In genomic region chr9:33167084-33167948, GRCh38 we compare ENCODE assay signal across 1 cellular context.
TF ChIP-seq lines count a peak whose summit lies in the region.

Gene B4GALT1, minus strand, starts transcription at chr9:33167336. Its CDS starts 167 bp downstream, at chr9:33167169.

TF ChIP-seq in GM12878, 131 proteins besides CTCF, POLR2A, EP300 and RAD21 (continued from another document and continues in another):
- TF ChIP-seq IKZF2 (IDR thresholded peaks at IDR 0.05) (peak; percentile 34 to 49; a peak in 2 of 4 replicates), E2F4 (IDR thresholded peaks at IDR 0.05; ENCODE audit: low read depth, low read length) (no peak), IRF3 (IDR thresholded peaks at IDR 0.05) (no peak), NR2C2 (IDR thresholded peaks at IDR 0.05; ENCODE audit: borderline replicate concordance, control insufficient read depth, insufficient read length, low read depth) (no peak), TAF1 (IDR thresholded peaks at IDR 0.05; ENCODE audit: borderline replicate concordance, low read depth, low read length) (0 out of 2 replicates have a peak, but pooled peaks have one; percentile 31), NR2C1 (IDR thresholded peaks at IDR 0.05) (0 out of 2 replicates have a peak, but pooled peaks have one; percentile 9), IKZF1 (conservative IDR thresholded peaks at IDR 0.05) (peak; percentile 46), EED (IDR thresholded peaks at IDR 0.05; ENCODE audit: low read depth) (no peak), ZNF384 (IDR thresholded peaks at IDR 0.05; ENCODE audit: borderline replicate concordance, low read depth, low read length) (no peak), ZBTB40 (IDR thresholded peaks at IDR 0.05; ENCODE audit: borderline replicate concordance) (peak; percentile 17; the same call in 1 of the 2 replicates), MXI1 (IDR thresholded peaks at IDR 0.05; ENCODE audit: low read depth, low read length) (peak; percentile 77; the same call in 1 of the 2 replicates), NKRF (conservative IDR thresholded peaks at IDR 0.05) (peak; percentile 79), CEBPB (IDR thresholded peaks at IDR 0.05; ENCODE audit: borderline replicate concordance in 1 of 2, low read depth in 2 of 2, low read length in 2 of 2) (no peak), NR2F1 (conservative IDR thresholded peaks at IDR 0.05) (0 out of 2 replicates have a peak, but pooled peaks have one; percentile 28), NFXL1 (IDR thresholded peaks at IDR 0.05; ENCODE audit: borderline replicate concordance) (no peak), SUZ12 (IDR thresholded peaks at IDR 0.05; ENCODE audit: unreplicated experiment) (no peak), PAX5 (IDR thresholded peaks at IDR 0.05; ENCODE audit: borderline replicate concordance, low read depth, low read length) (peak; percentile 56; the same call in 1 of the 2 replicates), CEBPZ (IDR thresholded peaks at IDR 0.05; ENCODE audit: low read depth, low read length) (no peak), HCFC1 (IDR thresholded peaks at IDR 0.05; ENCODE audit: low read length) (no peak), SMAD5 (IDR thresholded peaks at IDR 0.05; ENCODE audit: low read depth) (0 out of 2 replicates have a peak, but pooled peaks have one; percentile 56), LARP7 (IDR thresholded peaks at IDR 0.05) (peak; percentile 29), DPF2 (IDR thresholded peaks at IDR 0.05) (peak; percentile 58), TARDBP (IDR thresholded peaks at IDR 0.05; ENCODE audit: borderline replicate concordance) (peak; percentile 16; the same call in 1 of the 2 replicates), BMI1 (IDR thresholded peaks at IDR 0.05; ENCODE audit: borderline replicate concordance) (no peak), ZNF274 (IDR thresholded peaks at IDR 0.05; ENCODE audit: insufficient read depth, insufficient read length) (no peak), RELB (IDR thresholded peaks at IDR 0.05; ENCODE audit: low read depth) (0 out of 2 replicates have a peak, but pooled peaks have one; percentile 14), ZBTB4 (CRISPR knock-in tag; IDR thresholded peaks at IDR 0.05) (no peak), EGR1 (IDR thresholded peaks at IDR 0.05; ENCODE audit: borderline replicate concordance in 1 of 2, low read depth in 2 of 2, low read length in 2 of 2) (peak in 1 of 2 experiments; percentile 97; a peak in 2 of 3 replicates), SKIL (IDR thresholded peaks at IDR 0.05; ENCODE audit: low read depth, poor library complexity, severe bottlenecking) (no peak), CHD4 (IDR thresholded peaks at IDR 0.05) (no peak), STAT3 (IDR thresholded peaks at IDR 0.05; ENCODE audit: low read depth, low read length) (no peak), RBBP5 (conservative IDR thresholded peaks at IDR 0.05) (no peak)
